ENCODE assay signal across 1 cellular context in genomic region chr10:92750788-92751533, GRCh38.
TF ChIP-seq lines count a peak whose summit lies in the region.

No MANE protein-coding gene starts in this region.

TF ChIP-seq in GM23338, 12 proteins besides CTCF, POLR2A, EP300 and RAD21 (continued from another document):
- TF ChIP-seq ZNF462 (CRISPR knock-in tag; IDR thresholded peaks at IDR 0.05) (no peak), EZH2phosphoT487 (IDR thresholded peaks at IDR 0.05; ENCODE audit: unreplicated experiment) (no peak), JUNB (IDR thresholded peaks at IDR 0.05; ENCODE audit: unreplicated experiment) (no peak), CREB1 (CRISPR knock-in tag; IDR thresholded peaks at IDR 0.05; ENCODE audit: low read depth) (no peak), REST (IDR thresholded peaks at IDR 0.05; ENCODE audit: unreplicated experiment) (no peak), EZH2 (IDR thresholded peaks at IDR 0.05; ENCODE audit: low read depth, unreplicated experiment) (no peak), ETS1 (IDR thresholded peaks at IDR 0.05) (no peak), POLR2AphosphoS5 (IDR thresholded peaks at IDR 0.05; ENCODE audit: low read depth) (no peak), STAT1 (IDR thresholded peaks at IDR 0.05; ENCODE audit: unreplicated experiment) (no peak), NANOG (IDR thresholded peaks at IDR 0.05; ENCODE audit: borderline replicate concordance) (no peak), ZNF331 (CRISPR knock-in tag; IDR thresholded peaks at IDR 0.05; ENCODE audit: low read depth) (no peak)
